Comparison of ENCODE assay signal across 8 cellular contexts in genomic region chr5:33969572-33970452, GRCh38. TPM values are rescaled to one million over a fixed set of nuclear protein-coding genes. Genes with fewer than 3 reads are reported as not detected.
DNase-seq lines count a peak whose midpoint lies in the region; ATAC-seq and TF ChIP-seq lines count a peak whose summit lies in the region.

No MANE protein-coding gene starts in this region.

- H3K4me1 ChIP-seq in breast epithelium (no peaks in the 10 kb centered on the region), transverse colon (no peaks in the 10 kb centered on the region)

- peak in 2 of 3 donors; percentile 35 to 49 for TF ChIP-seq CTCF in breast epithelium (IDR thresholded peaks at IDR 0.05)
- peak in 4 of 5 experiments; percentile 26 to 54 (median 50) for TF ChIP-seq CTCF in transverse colon (IDR thresholded peaks at IDR 0.05)

- no peaks in the 10 kb centered on the region for H3K36me3 ChIP-seq in breast epithelium
- H3K36me3 ChIP-seq in transverse colon = no peaks in the 10 kb centered on the region

- WGBS in transverse colon (ENCODE audit: low coverage in 1 of 2), 2 donors = 55 to 56% methylated on average over 3 to 10 of the region's 10 CpGs

- no peak overlapping the region for H3K4me3 ChIP-seq in breast epithelium
- H3K4me3 ChIP-seq in transverse colon = no peak overlapping the region

- intact Hi-C loops in breast epithelium (cut with DNase I; ENCODE audit: low total_unique reads) (no loop called here), transverse colon (cut with DNase I; ENCODE audit: low total_unique reads) (no loop called here)

- DNase-seq in AG20443 (ENCODE audit: low spot score) = peak; percentile 87
- peak; percentile 51 for DNase-seq in NCI-H748 treated with DMSO at 0.1 percent for 48 hours (lab: John Stamatoyannopoulos, UW)
- DNase-seq in breast epithelium (ENCODE audit: low spot score in 2 of 2) = no peak
- peak; percentile 58 for DNase-seq in kidney glomerular epithelial cell (lab: John Stamatoyannopoulos, UW)
- DNase-seq in transverse colon = no peak
- no peak for DNase-seq in activated T-cell treated with anti-CD3 and anti-CD28 coated beads, Interleukin-2, amount 50 U/mL, for 1 hour

- H3K9me3 ChIP-seq in breast epithelium (no peaks in the 10 kb centered on the region), transverse colon (no peaks in the 10 kb centered on the region)

- no peak for TF ChIP-seq EP300 in transverse colon (IDR thresholded peaks at IDR 0.05; ENCODE audit: low read depth)

- H3K27me3 ChIP-seq in breast epithelium (no peaks in the 10 kb centered on the region), transverse colon (no peaks in the 10 kb centered on the region)

- H3K27ac ChIP-seq in breast epithelium (no peak overlapping the region), transverse colon (no peak overlapping the region)

- TF ChIP-seq POLR2A in breast epithelium (IDR thresholded peaks at IDR 0.05) = no peak
- no peak for TF ChIP-seq POLR2A in transverse colon (IDR thresholded peaks at IDR 0.05)

- ATAC-seq in GM18520 (IDR thresholded peaks at IDR 0.05; ENCODE audit: unreplicated experiment) (peak; percentile 57), HG03064 (IDR thresholded peaks at IDR 0.05; ENCODE audit: low read depth, unreplicated experiment) (peak; percentile 67)

- in situ Hi-C loops in transverse colon (cut with MboI; ENCODE audit: low pct_ligation_motif_present in 1 of 4, low pct_unique_long_range_greater_than_20kb in 1 of 4, low sequenced_read_pairs in 3 of 4) = no loop called here

RNA-seq across cellular contexts. Expression of gene SLC45A2, which starts 14.7 kb away (rescaled TPM):
- total RNA-seq in breast epithelium = not detected
- total RNA-seq in transverse colon = 1 to 10 TPM in 1 of 4 donors, under 1 TPM in 1, not detected in 2; 0.95 to 1.6 TPM

RNA-seq across cellular contexts. Expression of gene RXFP3, which starts 33.6 kb away (rescaled TPM):
- total RNA-seq in breast epithelium (not detected), transverse colon (not detected)

RNA-seq across cellular contexts. Expression of gene AMACR, which starts 38.0 kb away (rescaled TPM):
- total RNA-seq in breast epithelium (10 to 100 TPM in 2 of 3 donors, 1 to 10 TPM in 1; 8.2 to 14.4 (median 13.8) TPM), transverse colon (10 to 100 TPM; 39.1 to 88.1 (median 70.6) TPM)

Comparison
In these comparisons a context has a peak if more than half of its experiments do, and no peak if none do; other contexts are left out.
1. DNase-seq: peak in AG20443 (single experiment), NCI-H748 treated with DMSO at 0.1 percent for 48 hours (single experiment) and kidney glomerular epithelial cell (single experiment); none in breast epithelium (0 of 2), transverse colon (single experiment) and activated T-cell treated with anti-CD3 and anti-CD28 coated beads, Interleukin-2, amount 50 U/mL, for 1 hour (single experiment).